Comparison of ENCODE assay signal across 9 cellular contexts in the genomic region with DNA sequence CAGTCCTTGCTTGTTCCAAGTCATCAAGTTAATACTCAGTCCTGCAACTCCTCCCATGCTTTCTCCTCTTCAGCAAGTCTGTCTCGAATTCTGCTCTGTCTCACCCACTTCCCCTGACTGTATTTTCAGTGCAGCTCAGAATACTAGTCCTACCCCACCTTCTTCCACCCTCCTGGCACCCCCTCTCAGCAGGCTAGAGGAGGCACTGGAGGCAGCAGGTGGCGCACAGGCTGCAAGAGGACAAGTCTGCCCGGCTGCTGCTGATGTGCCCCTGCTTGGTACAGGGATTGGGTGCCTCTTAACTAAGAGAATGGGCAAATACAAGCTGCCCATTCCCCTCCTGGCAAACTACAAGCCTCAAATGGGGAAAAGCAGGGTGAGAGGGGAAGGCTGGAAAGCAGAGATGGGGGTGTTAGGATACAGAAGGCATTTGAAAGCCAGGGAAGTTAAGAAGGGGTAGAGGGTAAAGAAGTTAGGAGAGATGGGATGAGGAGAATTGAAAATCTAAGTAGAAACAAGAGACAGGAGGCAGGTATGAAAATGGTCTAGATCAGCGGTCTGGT. TPM values are rescaled to one million over a fixed set of nuclear protein-coding genes. Genes with fewer than 3 reads are reported as not detected.
A peak's percentile ranks its signal among the peaks of the same experiment; 100 is the strongest.
DNase-seq lines count a peak whose midpoint lies in the region; ATAC-seq, FAIRE-seq and TF ChIP-seq lines count a peak whose summit lies in the region.
"Had no signal": no experiment of that assay in that cellular context is flagged by ENCODE, and none has a peak within 500 bp of the region (broad histone marks: within the 10 kb centered on the region; RNA-seq: fewer than 3 reads in every experiment).

No MANE protein-coding gene starts in this region.

- peaks cover 18 to 19% of the 10 kb centered on the region in 2 donors for H3K36me3 Mint-ChIP-seq in activated T-cell treated with anti-CD3 and anti-CD28 coated beads, Interleukin-2, amount 50 U/mL, for 72 hours (ENCODE audit: insufficient read depth in 2 of 2)

- no peaks in the 10 kb centered on the region for H3K9me3 ChIP-seq in cardiac muscle cell (ENCODE audit: low read depth)
- no peaks in the 10 kb centered on the region for H3K9me3 ChIP-seq in small intestine (ENCODE audit: control insufficient read depth, low read depth)

- H3K27ac ChIP-seq in HL-60 (replicated peaks) (peak overlapping the region; percentile 68), cardiac muscle cell (peak overlapping the region; percentile 100), small intestine (ENCODE audit: low read depth in 1 of 2, low read length in 1 of 2) (peak overlapping the region; percentile 71 to 87)

- H3K36me3 ChIP-seq in cardiac muscle cell: peaks cover 35% of the 10 kb centered on the region
- peaks cover 9 to 27% of the 10 kb centered on the region in 2 donors for H3K36me3 ChIP-seq in small intestine (ENCODE audit: control insufficient read depth in 2 of 2, insufficient read depth in 2 of 2, low read length in 2 of 2)

- no peaks in the 10 kb centered on the region for H3K9me3 Mint-ChIP-seq in activated T-cell treated with anti-CD3 and anti-CD28 coated beads, Interleukin-2, amount 50 U/mL, for 72 hours

- peaks cover 9% of the 10 kb centered on the region for H3K4me1 Mint-ChIP-seq in activated T-cell treated with anti-CD3 and anti-CD28 coated beads, Interleukin-2, amount 50 U/mL, for 72 hours (ENCODE audit: low read depth)

- no peaks in the 10 kb centered on the region for H3K27me3 Mint-ChIP-seq in activated T-cell treated with anti-CD3 and anti-CD28 coated beads, Interleukin-2, amount 50 U/mL, for 72 hours (ENCODE audit: low read depth)

- TF ChIP-seq CTCF in HL-60 (IDR thresholded peaks at IDR 0.05; ENCODE audit: insufficient read depth, low read length) (peak; percentile 2), cardiac muscle cell (IDR thresholded peaks at IDR 0.05; ENCODE audit: low read depth, low read length) (peak; percentile 11)

- H3K4me3 Mint-ChIP-seq in activated T-cell treated with anti-CD3 and anti-CD28 coated beads, Interleukin-2, amount 50 U/mL, for 72 hours: no peak overlapping the region

- DNase-seq in EL (peak; percentile 54), HL-60 (ENCODE audit: low read depth in 1 of 2, low spot score in 1 of 2) (peak in 1 of 2 experiments; percentile 56), cardiac muscle cell (ENCODE audit: low read depth in 1 of 2, low spot score in 1 of 2) (peak; percentile 48 to 59), small intestine (peak; percentile 51), GM19240 (ENCODE audit: insufficient read length, low spot score) (no peak), NCI-H2107 treated with DMSO at 0.1 percent for 48 hours (lab: John Stamatoyannopoulos, UW; ENCODE audit: unreplicated experiment) (no peak), amniotic stem cell (lab: John Stamatoyannopoulos, UW) (no peak)
- DNase-seq in activated T-cell treated with anti-CD3 and anti-CD28 coated beads, Interleukin-2, amount 50 U/mL, for 72 hours: peak; percentile 34 to 35

- no peak overlapping the region for H3K4me3 ChIP-seq in HL-60 (replicated peaks; ENCODE audit: insufficient read depth, low read length)
- no peak overlapping the region for H3K4me3 ChIP-seq in cardiac muscle cell
- H3K4me3 ChIP-seq in small intestine (ENCODE audit: low read depth in 1 of 2, low read length in 2 of 2): peak overlapping the region in 1 of 2 donors; percentile 8

- ATAC-seq in activated T-cell treated with anti-CD3 and anti-CD28 coated beads, Interleukin-2, amount 50 U/mL, for 72 hours (replicated peaks in 1 of 2): no peak

- WGBS in small intestine, 3 donors: 26 to 43% (median 37%) methylated on average over 4 of the region's 4 CpGs

- H3K27me3 ChIP-seq in HL-60 (ENCODE audit: insufficient read depth, poor library complexity, severe bottlenecking) (no peaks in the 10 kb centered on the region), cardiac muscle cell (no peaks in the 10 kb centered on the region), small intestine (ENCODE audit: control insufficient read depth in 2 of 2, insufficient read depth in 2 of 2, low read length in 2 of 2) (no peaks in the 10 kb centered on the region)

- H3K4me1 ChIP-seq in cardiac muscle cell (ENCODE audit: low read depth): peaks cover 46% of the 10 kb centered on the region
- H3K4me1 ChIP-seq in small intestine (ENCODE audit: control insufficient read depth in 2 of 2, insufficient read depth in 1 of 2, low read depth in 1 of 2, low read length in 1 of 2): peaks cover 19 to 31% of the 10 kb centered on the region in 2 donors

- H3K27ac Mint-ChIP-seq in activated T-cell treated with anti-CD3 and anti-CD28 coated beads, Interleukin-2, amount 50 U/mL, for 72 hours: peak overlapping the region; percentile 85

- no peak for FAIRE-seq in small intestine (lab: Jason Lieb, UNC)

RNA-seq across cellular contexts. Expression of a gene that starts 5.0 kb away (rescaled TPM):
- total RNA-seq in activated T-cell treated with anti-CD3 and anti-CD28 coated beads, Interleukin-2, amount 50 U/mL, for 72 hours: 100 to 1,000 TPM; 200 to 235 TPM
- total RNA-seq in cardiac muscle cell: 172 and 178 TPM in 2 replicates
- polyA plus RNA-seq in cardiac muscle cell (96.0 and 98.0 TPM in 2 replicates), small intestine (100 to 1,000 TPM in 1 of 3 donors, 10 to 100 TPM in 2; 82.1 to 103 (median 88.9) TPM)

RNA-seq across cellular contexts. Expression of a gene that starts 5.5 kb away (rescaled TPM):
- total RNA-seq in activated T-cell treated with anti-CD3 and anti-CD28 coated beads, Interleukin-2, amount 50 U/mL, for 72 hours: 10 to 100 TPM; 30.7 to 33.1 TPM
- 45.7 and 51.5 TPM in 2 replicates for total RNA-seq in cardiac muscle cell
- polyA plus RNA-seq in cardiac muscle cell: 62.3 and 84.2 TPM in 2 replicates
- 10 to 100 TPM; 26.8 to 31.2 (median 28.6) TPM for polyA plus RNA-seq in small intestine

RNA-seq across cellular contexts. Expression of a gene that starts 22.1 kb away (rescaled TPM):
- total RNA-seq in activated T-cell treated with anti-CD3 and anti-CD28 coated beads, Interleukin-2, amount 50 U/mL, for 72 hours: 10 to 100 TPM; 37.7 to 38.4 TPM
- total RNA-seq in cardiac muscle cell: 132 and 157 TPM in 2 replicates
- 135 and 140 TPM in 2 replicates for polyA plus RNA-seq in cardiac muscle cell
- 100 to 1,000 TPM in 2 of 3 donors, 10 to 100 TPM in 1; 63.4 to 176 (median 166) TPM for polyA plus RNA-seq in small intestine

RNA-seq across cellular contexts. Expression of a gene that starts 22.1 kb away (rescaled TPM):
- 10 to 100 TPM; 32.5 TPM for total RNA-seq in activated T-cell treated with anti-CD3 and anti-CD28 coated beads, Interleukin-2, amount 50 U/mL, for 72 hours
- total RNA-seq in cardiac muscle cell: 24.1 and 30.4 TPM in 2 replicates
- polyA plus RNA-seq in cardiac muscle cell (17.9 and 21.8 TPM in 2 replicates), small intestine (10 to 100 TPM in 2 of 3 donors, 1 to 10 TPM in 1; 8.1 to 20.9 (median 13.0) TPM)

RNA-seq across cellular contexts. Expression of a gene that starts 27.1 kb away (rescaled TPM):
- not detected for total RNA-seq in activated T-cell treated with anti-CD3 and anti-CD28 coated beads, Interleukin-2, amount 50 U/mL, for 72 hours
- total RNA-seq in cardiac muscle cell: not detected in 2 replicates
- polyA plus RNA-seq in cardiac muscle cell (not detected in 2 replicates), small intestine (under 1 TPM in 1 of 3 donors, not detected in 2; 0.52 TPM)
- total RNA-seq: T-helper 1 cell treated with Interleukin-12 subunit alpha and Interleukin-12 subunit beta and Interleukin-4 antibody, amounts not matched to agents 30 ng/mL and 1 ng/mL, for 36 hours had no signal

Comparison
In these comparisons a context has a peak if more than half of its experiments do, and no peak if none do; other contexts are left out.
1. DNase-seq: peak in EL (single experiment), activated T-cell treated with anti-CD3 and anti-CD28 coated beads, Interleukin-2, amount 50 U/mL, for 72 hours (2 of 2), cardiac muscle cell (2 of 2) and small intestine (single experiment); none in GM19240 (single experiment), NCI-H2107 treated with DMSO at 0.1 percent for 48 hours (single experiment) and amniotic stem cell (single experiment).
2. Peak in every context shown above with its lines, with median percentiles within 50 percentile points of each other: H3K27ac ChIP-seq.